In genomic region chr11:13986695-13987094, GRCh38 we compare ENCODE assay signal across 2 cellular contexts. TPM values are rescaled to one million over a fixed set of nuclear protein-coding genes. Genes with fewer than 3 reads are reported as not detected.
"Had no signal": no experiment of that assay in that cellular context is flagged by ENCODE, and none has a peak within 500 bp of the region (broad histone marks: within the 10 kb centered on the region; RNA-seq: fewer than 3 reads in every experiment).

No MANE protein-coding gene starts in this region.

RNA-seq across cellular contexts. Expression of gene SPON1, which starts 24.2 kb away (rescaled TPM):
- total RNA-seq: activated B cell treated with CpG ODN at 0.5 μM for 24 hours; activated CD8-positive, alpha-beta memory T cell treated with anti-CD3 and anti-CD28 coated beads, Interleukin-2, amount 10 ng/mL, durations not matched to agents 7 days and 5 days had no signal
